ENCODE assay signal across 8 cellular contexts in genomic region chr1:84847253-84848247, GRCh38. TPM values are rescaled to one million over a fixed set of nuclear protein-coding genes. Genes with fewer than 3 reads are reported as not detected.
DNase-seq lines count a peak whose midpoint lies in the region; ATAC-seq and TF ChIP-seq lines count a peak whose summit lies in the region.
"Had no signal": no experiment of that assay in that cellular context is flagged by ENCODE, and none has a peak within 500 bp of the region (broad histone marks: within the 10 kb centered on the region; RNA-seq: fewer than 3 reads in every experiment).

No MANE protein-coding gene starts in this region.

- H3K27me3 Mint-ChIP-seq in mesothelial cell of epicardium (ENCODE audit: low read depth) = no peaks in the 10 kb centered on the region

- ATAC-seq in GM18498 (IDR thresholded peaks at IDR 0.05; ENCODE audit: unreplicated experiment) (peak; percentile 74), IMR-90 (ENCODE audit: low read depth) (peak; percentile 76), Panc1 (peak; percentile 90)
- ATAC-seq in activated CD4-positive, CD25-positive, alpha-beta regulatory T cell treated with anti-CD3 and anti-CD28 coated beads, Interleukin-2, amount 50 U/mL, for 24 hours = no peak

- H3K27ac Mint-ChIP-seq in mesothelial cell of epicardium = peak overlapping the region; percentile 84

- no peak overlapping the region for H2BK5ac ChIP-seq in IMR-90 (ENCODE audit: low read depth, low read length, poor library complexity, severe bottlenecking)

- H3K4me2 ChIP-seq in IMR-90 (ENCODE audit: low read depth, low read length) = no peak overlapping the region

- TF ChIP-seq CTCF in IMR-90 (conservative IDR thresholded peaks at IDR 0.05; ENCODE audit: low read depth, low read length) (no peak), Panc1 (IDR thresholded peaks at IDR 0.05) (no peak), dorsolateral prefrontal cortex (IDR thresholded peaks at IDR 0.05 in 54 of 56, conservative IDR thresholded peaks at IDR 0.05 in 2 of 56; ENCODE audit: low read depth in 1 of 56, partially characterized antibody in 56 of 56) (no peak), mesothelial cell of epicardium (IDR thresholded peaks at IDR 0.05; ENCODE audit: unreplicated experiment) (no peak), GM20000 (IDR thresholded peaks at IDR 0.05; ENCODE audit: extremely low read depth, missing control alignments) (no peak)

- intact Hi-C loops in IMR-90 (cut with micrococcal nuclease) (no loop called here), Panc1 (cut with micrococcal nuclease; ENCODE audit: unreplicated experiment) (no loop called here), dorsolateral prefrontal cortex (cut with DNase I) (no loop called here)

- peak overlapping the region; percentile 16 for H3K4ac ChIP-seq in IMR-90 (ENCODE audit: low read depth, low read length)

- H2BK120ac ChIP-seq in IMR-90 (ENCODE audit: low read depth, low read length) = peak overlapping the region; percentile 9

- H3K9me3 Mint-ChIP-seq in mesothelial cell of epicardium = no peaks in the 10 kb centered on the region

- peaks cover 15% of the 10 kb centered on the region for H3K9me1 ChIP-seq in IMR-90 (ENCODE audit: insufficient read depth, low read length)

- peaks cover 47% of the 10 kb centered on the region for H3K4me1 Mint-ChIP-seq in mesothelial cell of epicardium

- dilution Hi-C loops in IMR-90 (cut with HindIII; ENCODE audit: low sequenced_read_pairs, unreplicated experiment) = no loop called here

- POLR2A ChIA-PET in IMR-90 (lab: Charles Lee; ENCODE audit: unreplicated experiment) = no interaction called here
- POLR2A ChIA-PET in Panc1 (lab: Charles Lee) = no interaction called here

- WGBS in IMR-90 (ENCODE audit: extremely low coverage in 2 of 2, insufficient read length in 1 of 2), 2 experiments = no CpG with 5 or more reads among the region's 5 CpGs

- H3K4me3 Mint-ChIP-seq in mesothelial cell of epicardium = no peak overlapping the region

- no peak for TF ChIP-seq POLR2A in IMR-90 (IDR thresholded peaks at IDR 0.05; ENCODE audit: low read depth, low read length)

- H3K36me3 ChIP-seq in IMR-90 (ENCODE audit: control insufficient read depth, insufficient read depth, low read length) (no peaks in the 10 kb centered on the region), Panc1 (ENCODE audit: control insufficient read depth, insufficient read depth, low read length) (no peaks in the 10 kb centered on the region)

- H4K5ac ChIP-seq in IMR-90 (ENCODE audit: low read depth, low read length) = no peak overlapping the region

- no peaks in the 10 kb centered on the region for H3K9me3 ChIP-seq in IMR-90 (ENCODE audit: control insufficient read depth, insufficient read depth, low read length)
- no peaks in the 10 kb centered on the region for H3K9me3 ChIP-seq in Panc1 (ENCODE audit: control insufficient read depth, insufficient read depth, low read depth, low read length)

- no peak overlapping the region for H4K8ac ChIP-seq in IMR-90 (ENCODE audit: low read depth in 2 of 2, low read length in 2 of 2)

- DNase-seq in IMR-90 (peak; percentile 96), Panc1 (ENCODE audit: low read depth, low spot score) (peak; percentile 87), dorsolateral prefrontal cortex (peak; percentile 23 to 78 (median 66)), mesothelial cell of epicardium (ENCODE audit: low spot score in 2 of 2, unreplicated experiment in 2 of 2) (peak; percentile 42 to 68), GM20000 (ENCODE audit: low spot score) (no peak)

- H3K23ac ChIP-seq in IMR-90 (ENCODE audit: low read depth, low read length) = no peak overlapping the region

- peaks cover 4% of the 10 kb centered on the region for H3K27me3 ChIP-seq in IMR-90 (ENCODE audit: control insufficient read depth, insufficient read depth, low read length)
- peaks cover 14% of the 10 kb centered on the region for H3K27me3 ChIP-seq in Panc1 (ENCODE audit: control insufficient read depth, insufficient read depth, low read length)
- H3K27me3 ChIP-seq in dorsolateral prefrontal cortex = peaks cover 0 to 4% (median 0%) of the 10 kb centered on the region in 45 donors

- H2BK15ac ChIP-seq in IMR-90 (ENCODE audit: low read depth, low read length) = peak overlapping the region; percentile 0; the same call in 1 of the 3 replicates

- TF ChIP-seq RAD21 in IMR-90 (IDR thresholded peaks at IDR 0.05; ENCODE audit: low read length) = no peak

- peak overlapping the region; percentile 61 for H2AFZ ChIP-seq in IMR-90 (replicated peaks; ENCODE audit: low read length, poor library complexity)

- no peak overlapping the region for H2BK20ac ChIP-seq in IMR-90 (ENCODE audit: low read depth, low read length)

- peak overlapping the region; percentile 70 for H2AK5ac ChIP-seq in IMR-90 (ENCODE audit: low read depth, low read length)

- H2AK9ac ChIP-seq in IMR-90 (replicated peaks; ENCODE audit: low read depth, low read length, poor library complexity) = peak overlapping the region; percentile 60

- CTCF ChIA-PET in IMR-90 (lab: Yijun Ruan, JAX) = no interaction called here
- CTCF ChIA-PET in Panc1 (lab: Charles Lee) = interaction anchor here (0.7 kb wide), 1 partner anchor 243 kb away, joined by 3 read pairs; no protein-coding TSS in a partner anchor

- H4K91ac ChIP-seq in IMR-90 (ENCODE audit: insufficient read depth, low read depth, low read length) = no peak overlapping the region; the same call in 1 of the 2 replicates

- H4K20me1 ChIP-seq in IMR-90 (ENCODE audit: insufficient read depth, low read length) = no peaks in the 10 kb centered on the region

- H3K56ac ChIP-seq in IMR-90 (ENCODE audit: extremely low read depth, insufficient read depth, low read length) = no peak overlapping the region

- H3K4me1 ChIP-seq in IMR-90 (ENCODE audit: control insufficient read depth, insufficient read depth, low read length) (peaks cover 8% of the 10 kb centered on the region), Panc1 (ENCODE audit: control insufficient read depth, insufficient read depth, low read length) (peaks cover 14% of the 10 kb centered on the region)

- H3K14ac ChIP-seq in IMR-90 (replicated peaks; ENCODE audit: low read depth, low read length) = peak overlapping the region; percentile 5; the same call in 1 of the 2 replicates

- no peak overlapping the region for H3K9ac ChIP-seq in IMR-90 (ENCODE audit: low read depth, low read length)

- no peak overlapping the region for H3K4me3 ChIP-seq in IMR-90 (ENCODE audit: insufficient read depth, low read depth, low read length)
- no peak overlapping the region for H3K4me3 ChIP-seq in Panc1 (ENCODE audit: low read depth in 2 of 2, low read length in 2 of 2)
- H3K4me3 ChIP-seq in dorsolateral prefrontal cortex = no peak overlapping the region

- H3K18ac ChIP-seq in IMR-90 (ENCODE audit: low read depth, low read length) = 0 out of 2 replicates have a peak overlapping the region, but pooled peaks have one; percentile 7

- in situ Hi-C loops in IMR-90 (cut with MboI; ENCODE audit: low sequenced_read_pairs) (no loop called here), Panc1 (cut with HindIII; ENCODE audit: low pct_unique_long_range_greater_than_20kb, low sequenced_read_pairs) (no loop called here)

- BruUV-seq in IMR-90 (replicated peaks; lab: Mats Ljungman, UMichigan) (no TSS peak), Panc1 (replicated peaks; lab: Mats Ljungman, UMichigan) (no TSS peak)

- H3K36me3 Mint-ChIP-seq in mesothelial cell of epicardium = no peaks in the 10 kb centered on the region

- peaks cover 0 to 3% of the 10 kb centered on the region in 2 experiments; a peak in 1 of 4 replicates for H3K79me1 ChIP-seq in IMR-90 (ENCODE audit: low read depth in 1 of 2, low read length in 2 of 2)

- no peak overlapping the region for H3K27ac ChIP-seq in IMR-90 (ENCODE audit: insufficient read depth, low read length)
- peak overlapping the region; percentile 58 for H3K27ac ChIP-seq in Panc1 (ENCODE audit: low read length)
- H3K27ac ChIP-seq in dorsolateral prefrontal cortex = peak overlapping the region in 2 of 59 donors; percentile 10 to 12

TF ChIP-seq in IMR-90, 13 proteins besides CTCF, POLR2A, EP300 and RAD21:
- TF ChIP-seq SMC3 (IDR thresholded peaks at IDR 0.05; ENCODE audit: low read depth, low read length) = no peak
- no peak for TF ChIP-seq ELK1 (IDR thresholded peaks at IDR 0.05; ENCODE audit: borderline replicate concordance, low read depth, low read length)
- peak; percentile 52 for TF ChIP-seq CEBPB (IDR thresholded peaks at IDR 0.05; ENCODE audit: low read depth, low read length)
- 0 out of 2 replicates have a peak, but pooled peaks have one; percentile 10 for TF ChIP-seq FOS (IDR thresholded peaks at IDR 0.05; ENCODE audit: low read depth, low read length)
- peak; percentile 93 for TF ChIP-seq MXI1 (IDR thresholded peaks at IDR 0.05; ENCODE audit: borderline replicate concordance, low read depth, low read length)
- no peak for TF ChIP-seq NFE2L2 (IDR thresholded peaks at IDR 0.05; ENCODE audit: low read depth, low read length)
- TF ChIP-seq BHLHE40 (IDR thresholded peaks at IDR 0.05; ENCODE audit: low read depth, low read length) = peak; percentile 71; the same call in 1 of the 2 replicates

RNA-seq across cellular contexts. Expression of gene LPAR3, which starts 45.5 kb away (rescaled TPM):
- total RNA-seq in IMR-90 (2012; rRNA removed) (0.18 and 0.28 TPM in 2 replicates), Panc1 (2021; ENCODE audit: unreplicated experiment) (6.3 TPM), dorsolateral prefrontal cortex (10 to 100 TPM in 1 of 120 experiments, 1 to 10 TPM in 114, under 1 TPM in 5; 0.43 to 13.7 (median 3.6) TPM), mesothelial cell of epicardium (0.67 to 1.00 TPM (median 0.99 TPM) in 3 replicates)
- 0.07 and 0.09 TPM in 2 replicates for polyA plus RNA-seq in IMR-90 (2012; rRNA removed)
- polyA plus RNA-seq in IMR-90 (2012; cell fraction: cytosol; rRNA removed) = 0.12 and 0.56 TPM in 2 replicates
- 0.03 TPM in 1 of 2 replicates, not detected in the other for polyA plus RNA-seq in IMR-90 (2012; cell fraction: nucleus; rRNA removed; ENCODE audit: low replicate concordance)
- polyA plus RNA-seq in Panc1 (2012; ENCODE audit: insufficient read length) = 13.1 TPM
- polyA plus RNA-seq: neural cell had no signal

Comparison
In these comparisons a context has a peak if more than half of its experiments do, and no peak if none do; other contexts are left out.
1. ATAC-seq: peak in GM18498 (single experiment), IMR-90 (single experiment) and Panc1 (single experiment); none in activated CD4-positive, CD25-positive, alpha-beta regulatory T cell treated with anti-CD3 and anti-CD28 coated beads, Interleukin-2, amount 50 U/mL, for 24 hours (0 of 2).